32 cellular contexts compared by ENCODE assay signal in genomic region chr1:244006381-244006901, GRCh38.
"Had no signal": no experiment of that assay in that cellular context is flagged by ENCODE, and none has a peak within 500 bp of the region (broad histone marks: within the 10 kb centered on the region; RNA-seq: fewer than 3 reads in every experiment).

No MANE protein-coding gene starts in this region.

- H3K4me3 ChIP-seq: adrenal gland, ascending aorta, body of pancreas, breast epithelium, cardiac muscle cell had no signal

- ATAC-seq: activated naive CD4-positive, alpha-beta T cell treated with anti-CD3 and anti-CD28 coated beads, Interleukin-2, amount 50 U/mL, for 72 hours; activated naive CD8-positive, alpha-beta T cell treated with anti-CD3 and anti-CD28 coated beads, Interleukin-2, amount 50 U/mL, for 24 hours; activated T-cell treated with anti-CD3 and anti-CD28 coated beads, Interleukin-2, amount 50 U/mL, for 4 hours; activated T-cell treated with anti-CD3 and anti-CD28 coated beads, Interleukin-2, amount 50 U/mL, for 72 hours; activated T-helper 17 cell treated with anti-CD3 and anti-CD28 coated beads, Interleukin-2, amount 50 U/mL, for 72 hours; body of pancreas had no signal

- H3K27ac ChIP-seq: adrenal gland, ascending aorta, body of pancreas, brain microvascular endothelial cell, breast epithelium, cardiac muscle cell had no signal

- H3K9me3 ChIP-seq: adrenal gland, ascending aorta, body of pancreas, breast epithelium had no signal

- FAIRE-seq: astrocyte had no signal

- H3K27me3 ChIP-seq: adrenal gland, ascending aorta, body of pancreas, brain microvascular endothelial cell, breast epithelium, cardiac muscle cell had no signal

- DNase-seq: activated effector memory CD4-positive, alpha-beta T cell treated with anti-CD3 and anti-CD28 coated beads, Interleukin-2, amount 50 U/mL, for 16 hours; activated effector memory CD4-positive, alpha-beta T cell treated with Interleukin-2 at 50 U/mL for 16 hours; activated gamma-delta T cell; activated gamma-delta T cell treated with Interleukin-2 at 50 U/mL for 16 hours; activated naive CD4-positive, alpha-beta T cell; activated naive CD4-positive, alpha-beta T cell treated with anti-CD3 and anti-CD28 coated beads for 36 hours; activated naive CD4-positive, alpha-beta T cell treated with anti-CD3 and anti-CD28 coated beads, Interleukin-2, amount 10 ng/mL, durations not matched to agents 7 days and 5 days; activated naive CD4-positive, alpha-beta T cell treated with anti-CD3 and anti-CD28 coated beads, Interleukin-2, amount 50 U/mL, for 16 hours; activated naive CD4-positive, alpha-beta T cell treated with Interleukin-2 at 50 U/mL for 16 hours; activated naive CD8-positive, alpha-beta T cell treated with anti-CD3 and anti-CD28 coated beads for 36 hours; activated naive CD8-positive, alpha-beta T cell treated with anti-CD3 and anti-CD28 coated beads, Interleukin-2, amount 10 ng/mL, durations not matched to agents 7 days and 5 days; activated naive CD8-positive, alpha-beta T cell treated with anti-CD3 and anti-CD28 coated beads, Interleukin-2, amount 50 U/mL, for 24 hours; activated T-cell treated with anti-CD3 and anti-CD28 coated beads, Interleukin-2, amount 50 U/mL, for 1 hour; activated T-cell treated with anti-CD3 and anti-CD28 coated beads, Interleukin-2, amount 50 U/mL, for 24 hours; activated T-cell treated with anti-CD3 and anti-CD28 coated beads, Interleukin-2, amount 50 U/mL, for 4 hours; activated T-cell treated with anti-CD3 and anti-CD28 coated beads, Interleukin-2, amount 50 U/mL, for 48 hours; activated T-cell treated with anti-CD3 and anti-CD28 coated beads, Interleukin-2, amount 50 U/mL, for 72 hours; adrenal gland; amniotic stem cell; amygdala; anterior cingulate cortex; aorta; body of pancreas; brain microvascular endothelial cell; central memory CD4-positive, alpha-beta T cell; cerebellar nuclear complex had no signal

- H3K36me3 ChIP-seq: adrenal gland, ascending aorta, brain microvascular endothelial cell, breast epithelium, cardiac muscle cell had no signal

- H3K4me1 ChIP-seq: adrenal gland, ascending aorta, body of pancreas, breast epithelium had no signal
